ENCODE assay signal across 8 cellular contexts in the genomic region with DNA sequence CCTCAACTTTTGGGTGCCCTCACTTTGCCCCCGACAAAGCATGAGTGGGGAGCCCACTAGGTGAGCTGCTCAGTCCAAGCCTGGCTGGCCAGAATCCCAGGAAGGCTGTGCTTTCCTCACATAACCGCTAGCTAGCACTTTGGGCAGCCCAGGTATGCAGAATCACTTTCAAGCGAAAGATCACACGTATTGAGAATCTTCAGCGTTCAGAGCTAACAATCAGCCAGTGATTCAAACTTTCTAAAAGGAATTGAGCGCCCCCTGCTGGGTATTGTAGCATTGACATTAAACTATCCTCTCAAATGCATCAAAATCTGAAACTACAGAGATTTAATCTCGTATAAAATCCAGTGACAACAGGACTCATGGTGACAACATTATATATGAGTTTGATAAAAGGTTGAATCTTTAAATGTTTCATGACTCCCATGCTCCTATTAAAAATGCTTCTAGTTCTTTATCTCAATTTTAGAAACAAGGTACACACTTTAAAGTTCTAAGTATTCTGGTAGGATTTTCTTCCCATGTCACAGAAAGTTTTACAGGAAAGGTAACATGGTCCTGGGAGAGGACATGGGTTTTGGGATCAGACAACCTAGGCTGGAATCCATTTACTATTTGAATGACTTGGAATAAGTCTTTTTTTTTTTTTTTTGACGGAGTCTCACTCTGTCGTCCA. TPM values are rescaled to one million over a fixed set of nuclear protein-coding genes. Genes with fewer than 3 reads are reported as not detected.
DNase-seq lines count a peak whose midpoint lies in the region; TF ChIP-seq lines count a peak whose summit lies in the region.

No MANE protein-coding gene starts in this region.

- no peak for TF ChIP-seq POLR2A in uterus (IDR thresholded peaks at IDR 0.05)

- peak; percentile 80 to 87 (median 82) for TF ChIP-seq CTCF in uterus (IDR thresholded peaks at IDR 0.05)

- no peaks in the 10 kb centered on the region for H3K9me3 ChIP-seq in SJCRH30 (replicated peaks)
- H3K9me3 ChIP-seq in uterus, result no peaks in the 10 kb centered on the region

- H3K27ac ChIP-seq in SJCRH30, result no peak overlapping the region
- H3K27ac ChIP-seq in uterus, result no peak overlapping the region

- DNase-seq in NCI-H510A treated with DMSO at 0.1 percent for 48 hours (lab: John Stamatoyannopoulos, UW) (peak; percentile 81), NCI-H510A (lab: John Stamatoyannopoulos, UW) (no peak), LoVo (ENCODE audit: low spot score) (peak; percentile 80), SJCRH30 (peak; percentile 66 to 89), glomerular endothelial cell (ENCODE audit: extremely low read depth, low read depth, low spot score) (peak; percentile 78), posterior cingulate gyrus (peak in 6 of 10 donors; percentile 55 to 85 (median 79)), uterus (peak; percentile 68 to 87)
- DNase-seq in activated naive CD4-positive, alpha-beta T cell treated with Interleukin-2 at 50 U/mL for 16 hours, result peak; percentile 76

- H3K4me1 ChIP-seq in SJCRH30 (peaks cover 36% of the 10 kb centered on the region), uterus (no peaks in the 10 kb centered on the region)

- intact Hi-C loops in posterior cingulate gyrus (cut with DNase I) (loop anchor here (1.0 to 10.0 kb wide), 5 partner anchors 97 to 549 kb away; no protein-coding TSS in a partner anchor), uterus (cut with DNase I; ENCODE audit: low total_unique reads) (loop anchor here (2.0 to 10.0 kb wide), 2 partner anchors 165 to 269 kb away; no protein-coding TSS in a partner anchor)

- no peak overlapping the region for H3K4me3 ChIP-seq in SJCRH30
- H3K4me3 ChIP-seq in uterus, result no peak overlapping the region

- H3K27me3 ChIP-seq in SJCRH30, result no peaks in the 10 kb centered on the region
- H3K27me3 ChIP-seq in uterus, result no peaks in the 10 kb centered on the region

- H3K36me3 ChIP-seq in SJCRH30, result peaks cover 25% of the 10 kb centered on the region
- H3K36me3 ChIP-seq in uterus, result no peaks in the 10 kb centered on the region

RNA-seq across cellular contexts. Expression of a gene that starts 11.8 kb away (rescaled TPM):
- 70.1 and 76.2 TPM in 2 replicates for total RNA-seq in SJCRH30 (2014; rRNA removed; shearing (Covaris generic))
- total RNA-seq in glomerular endothelial cell (55.4 and 59.3 TPM in 2 replicates), uterus (10 to 100 TPM; 17.6 to 64.8 (median 51.7) TPM)

RNA-seq across cellular contexts. Expression of a gene that starts 11.8 kb away (rescaled TPM):
- total RNA-seq in SJCRH30 (2014; rRNA removed; shearing (Covaris generic)), result 22.8 and 36.1 TPM in 2 replicates
- total RNA-seq in glomerular endothelial cell, result 7.5 and 17.0 TPM in 2 replicates
- 10 to 100 TPM in 3 of 4 donors, 1 to 10 TPM in 1; 5.9 to 25.5 (median 16.5) TPM for total RNA-seq in uterus
